38 cellular contexts compared by ENCODE assay signal in genomic region chr9:136163248-136163850, GRCh38. TPM values are rescaled to one million over a fixed set of nuclear protein-coding genes. Genes with fewer than 3 reads are reported as not detected.
"Had no signal": no experiment of that assay in that cellular context is flagged by ENCODE, and none has a peak within 500 bp of the region (broad histone marks: within the 10 kb centered on the region; RNA-seq: fewer than 3 reads in every experiment).

No MANE protein-coding gene starts in this region.

- DNase-seq: Karpas-422, Kasumi-1, MG63, MM.1S, MV-4-11, NCI-H1048, NCI-H1092, NCI-H1092 treated with DMSO at 0.1 percent for 48 hours, NCI-H1105, NCI-H1105 treated with DMSO at 0.1 percent for 48 hours, NCI-H1417, NCI-H1417 treated with DMSO at 0.1 percent for 48 hours, NCI-H1436, NCI-H1436 treated with DMSO at 0.1 percent for 48 hours, NCI-H146, NCI-H1694, NCI-H1694 treated with DMSO at 0.1 percent for 48 hours, NCI-H187, NCI-H187 treated with DMSO at 0.1 percent for 48 hours, NCI-H1930, NCI-H2029, NCI-H2029 treated with DMSO at 0.1 percent for 48 hours, NCI-H2081, NCI-H2081 treated with DMSO at 0.1 percent for 48 hours, NCI-H2107, NCI-H2171, NCI-H2171 treated with DMSO at 0.1 percent for 48 hours, NCI-H2227 treated with DMSO at 0.1 percent for 48 hours, NCI-H226, NCI-H345, NCI-H446, NCI-H446 treated with DMSO at 0.1 percent for 48 hours, NCI-H510A, NCI-H510A treated with DMSO at 0.1 percent for 48 hours, NCI-H524, NCI-H524 treated with DMSO at 0.1 percent for 48 hours had no signal

- H3K4me3 ChIP-seq: MG63 had no signal

- H3K36me3 ChIP-seq: MG63 had no signal

- H3K27me3 ChIP-seq: MG63 had no signal

RNA-seq across cellular contexts. Expression of gene LHX3, which starts 41.6 kb away (rescaled TPM):
- total RNA-seq: LHCN-M2, M059J had no signal
